ENCODE assay signal across 20 cellular contexts in genomic region chr1:84350104-84350503, GRCh38. TPM values are rescaled to one million over a fixed set of nuclear protein-coding genes. Genes with fewer than 3 reads are reported as not detected.
"Had no signal": no experiment of that assay in that cellular context is flagged by ENCODE, and none has a peak within 500 bp of the region (broad histone marks: within the 10 kb centered on the region; RNA-seq: fewer than 3 reads in every experiment).

No MANE protein-coding gene starts in this region.

- H3K36me3 ChIP-seq: esophagus muscularis mucosa, right atrium auricular region, sigmoid colon, thyroid gland had no signal

- H3K9me3 ChIP-seq: esophagus muscularis mucosa, right atrium auricular region, sigmoid colon, thyroid gland had no signal

- ATAC-seq: effector memory CD8-positive, alpha-beta T cell; left lobe of liver; natural killer cell; stimulated activated naive B cell treated with anti-CD40 and anti-IgM and Interleukin-4, amounts not matched to agents 10 μg/mL and 1 μg/mL and 100 μg/mL, for 72 hours; stimulated activated naive CD8-positive, alpha-beta T cell treated with anti-CD3 and anti-CD28 coated beads, Interleukin-15, amount 100 ng/mL, for 72 hours had no signal

- H3K4me1 ChIP-seq: right atrium auricular region had no signal

- H3K4me3 ChIP-seq: esophagus muscularis mucosa, hepatocyte, right atrium auricular region, sigmoid colon, skin epidermis, thyroid gland had no signal

- DNase-seq: effector memory CD8-positive, alpha-beta T cell; mammary epithelial cell; natural killer cell; sigmoid colon; stimulated activated CD4-positive, alpha-beta T cell treated with anti-CD3 and anti-CD28 coated beads, Interleukin-2, amount 100 ng/mL, for 24 hours; stimulated activated CD4-positive, alpha-beta T cell treated with anti-CD3 and anti-CD28 coated beads, Interleukin-4, amount 100 ng/mL, for 4 hours; stimulated activated naive B cell treated with anti-CD40 and anti-IgM and Interleukin-4, amounts not matched to agents 10 μg/mL and 1 μg/mL and 100 μg/mL, for 72 hours; stimulated activated naive CD8-positive, alpha-beta T cell treated with anti-CD3 and anti-CD28 coated beads, Interleukin-15, amount 100 ng/mL, for 72 hours; thyroid gland had no signal

RNA-seq across cellular contexts. Expression of gene DNASE2B, which starts 48.2 kb away (rescaled TPM):
- total RNA-seq: fibroblast of villous mesenchyme, hepatocyte, kidney epithelial cell, left lobe of liver, mammary epithelial cell, myocyte, natural killer cell, neural crest cell, osteocyte, posterior vena cava, right atrium auricular region had no signal
- polyA plus RNA-seq: hepatocyte, mammary epithelial cell had no signal
